18 cellular contexts compared by ENCODE assay signal in genomic region chr10:36425140-36425797, GRCh38.
A peak's percentile ranks its signal among the peaks of the same experiment; 100 is the strongest.
DNase-seq lines count a peak whose midpoint lies in the region; ATAC-seq and TF ChIP-seq lines count a peak whose summit lies in the region.
"Had no signal": no experiment of that assay in that cellular context is flagged by ENCODE, and none has a peak within 500 bp of the region (broad histone marks: within the 10 kb centered on the region; RNA-seq: fewer than 3 reads in every experiment).

No MANE protein-coding gene starts in this region.

- H3K27ac Mint-ChIP-seq in mesothelial cell of epicardium = no peak overlapping the region

- no peak for TF ChIP-seq CTCF in fibroblast of mammary gland (conservative IDR thresholded peaks at IDR 0.05; ENCODE audit: control insufficient read depth, insufficient read depth, low read depth, low read length)
- no peak for TF ChIP-seq CTCF in mesothelial cell of epicardium (IDR thresholded peaks at IDR 0.05; ENCODE audit: unreplicated experiment)

- H3K27ac ChIP-seq in SK-N-MC = peak overlapping the region; percentile 77; the same call in 1 of the 2 replicates
- H3K27ac ChIP-seq: SJSA1 had no signal

- H3K9me3 Mint-ChIP-seq in mesothelial cell of epicardium = peaks cover 15% of the 10 kb centered on the region

- H3K36me3 Mint-ChIP-seq in mesothelial cell of epicardium = no peaks in the 10 kb centered on the region

- H3K4me3 ChIP-seq in SK-N-MC (no peak overlapping the region), fibroblast of mammary gland (ENCODE audit: control insufficient read depth, low read depth, low read length) (no peak overlapping the region)
- H3K4me3 ChIP-seq: MG63, SJSA1 had no signal

- H3K9me3 ChIP-seq in SK-N-MC (ENCODE audit: low read depth, low read length) = no peaks in the 10 kb centered on the region
- H3K9me3 ChIP-seq: MG63, SJSA1 had no signal

- no peak for ATAC-seq in HG03175 (IDR thresholded peaks at IDR 0.05; ENCODE audit: unreplicated experiment)
- ATAC-seq: HCT116 had no signal

- no peaks in the 10 kb centered on the region for H3K36me3 ChIP-seq in SK-N-MC (ENCODE audit: insufficient read depth, low read length)
- H3K36me3 ChIP-seq: MG63, SJSA1 had no signal

- intact Hi-C loops in posterior cingulate gyrus (cut with DNase I) = no loop called here

- peaks cover 10% of the 10 kb centered on the region for H3K4me1 Mint-ChIP-seq in mesothelial cell of epicardium

- no peaks in the 10 kb centered on the region for H3K27me3 Mint-ChIP-seq in mesothelial cell of epicardium (ENCODE audit: low read depth)

- no peak overlapping the region for H3K9ac ChIP-seq in SK-N-MC (ENCODE audit: insufficient read length)

- H3K4me3 Mint-ChIP-seq in mesothelial cell of epicardium = no peak overlapping the region

- DNase-seq in AG20443 (ENCODE audit: low spot score) (peak; percentile 33), SK-N-MC (ENCODE audit: low read depth, low spot score) (no peak), fibroblast of mammary gland (ENCODE audit: low read depth) (peak; percentile 14), HCEC 1CT (no peak), posterior cingulate gyrus (no peak), mesothelial cell of epicardium (ENCODE audit: low spot score in 2 of 2, unreplicated experiment in 2 of 2) (no peak)
- DNase-seq: Calu3, GOT3, KBM-7, MG63, NCI-H2029, NCI-H526 treated with DMSO at 0.1 percent for 48 hours, Right ventricle myocardium superior, RPMI8226, T-helper 1 cell had no signal

Comparison
In these comparisons a context has a peak if more than half of its experiments do, and no peak if none do; other contexts are left out.
1. DNase-seq: peak in AG20443 (single experiment) and fibroblast of mammary gland (single experiment); none in SK-N-MC (single experiment), HCEC 1CT (single experiment), posterior cingulate gyrus (0 of 10) and mesothelial cell of epicardium (0 of 2).